In the genomic region with DNA sequence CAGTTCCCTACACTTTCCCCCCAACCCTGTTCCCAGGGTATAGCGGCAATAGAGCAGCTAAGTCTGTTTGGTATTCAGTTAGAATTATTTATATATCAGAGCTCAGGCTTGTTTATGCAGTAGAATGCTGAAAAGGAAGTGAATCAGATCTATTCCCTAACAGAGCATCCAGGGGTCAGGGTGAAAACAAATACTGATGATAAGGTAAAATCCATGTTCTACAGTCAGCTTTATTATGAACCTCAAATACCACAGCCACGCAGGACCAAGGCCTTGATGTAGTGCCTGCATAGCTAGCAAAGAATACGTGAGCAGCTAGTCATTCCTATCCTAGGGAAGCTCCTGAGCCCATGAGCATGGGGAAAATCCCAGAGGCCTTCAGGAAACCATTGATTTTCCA, we compare ENCODE assay signal across 1 cellular context.
A peak's percentile ranks its signal among the peaks of the same experiment; 100 is the strongest.
TF ChIP-seq lines count a peak whose summit lies in the region.

No MANE protein-coding gene starts in this region.

TF ChIP-seq in HepG2, 621 proteins besides CTCF, POLR2A, EP300 and RAD21 (continued from another document):
- TF ChIP-seq MAFK (conservative IDR thresholded peaks at IDR 0.05 in 1 of 2, IDR thresholded peaks at IDR 0.05 in 1 of 2; ENCODE audit: low read length in 2 of 2) (peak; percentile 27 to 37; a peak in 2 of 4 replicates), E2F5 (CRISPR knock-in tag; conservative IDR thresholded peaks at IDR 0.05) (no peak), ZNF501 (CRISPR knock-in tag; IDR thresholded peaks at IDR 0.05) (no peak), PPARG (CRISPR knock-in tag; conservative IDR thresholded peaks at IDR 0.05) (no peak), ZNF17 (CRISPR knock-in tag; IDR thresholded peaks at IDR 0.05) (no peak), NFE2L1 (CRISPR knock-in tag; IDR thresholded peaks at IDR 0.05; ENCODE audit: borderline replicate concordance) (no peak), SALL1 (CRISPR knock-in tag; IDR thresholded peaks at IDR 0.05) (0 out of 2 replicates have a peak, but pooled peaks have one; percentile 11), ZNF879 (CRISPR knock-in tag; IDR thresholded peaks at IDR 0.05) (no peak), ZKSCAN1 (IDR thresholded peaks at IDR 0.05; ENCODE audit: low read length) (no peak), MED1 (CRISPR knock-in tag; IDR thresholded peaks at IDR 0.05) (peak; percentile 35; the same call in 1 of the 2 replicates), KLF15 (CRISPR knock-in tag; IDR thresholded peaks at IDR 0.05; ENCODE audit: borderline replicate concordance) (no peak), HMGXB4 (CRISPR knock-in tag; IDR thresholded peaks at IDR 0.05; ENCODE audit: borderline replicate concordance in 1 of 2, low read depth in 1 of 2) (no peak), ZNF292 (CRISPR knock-in tag; IDR thresholded peaks at IDR 0.05; ENCODE audit: borderline replicate concordance, low read depth) (no peak), MXD1 (CRISPR knock-in tag; IDR thresholded peaks at IDR 0.05) (no peak)
- TF ChIP-seq, protein P1, sequence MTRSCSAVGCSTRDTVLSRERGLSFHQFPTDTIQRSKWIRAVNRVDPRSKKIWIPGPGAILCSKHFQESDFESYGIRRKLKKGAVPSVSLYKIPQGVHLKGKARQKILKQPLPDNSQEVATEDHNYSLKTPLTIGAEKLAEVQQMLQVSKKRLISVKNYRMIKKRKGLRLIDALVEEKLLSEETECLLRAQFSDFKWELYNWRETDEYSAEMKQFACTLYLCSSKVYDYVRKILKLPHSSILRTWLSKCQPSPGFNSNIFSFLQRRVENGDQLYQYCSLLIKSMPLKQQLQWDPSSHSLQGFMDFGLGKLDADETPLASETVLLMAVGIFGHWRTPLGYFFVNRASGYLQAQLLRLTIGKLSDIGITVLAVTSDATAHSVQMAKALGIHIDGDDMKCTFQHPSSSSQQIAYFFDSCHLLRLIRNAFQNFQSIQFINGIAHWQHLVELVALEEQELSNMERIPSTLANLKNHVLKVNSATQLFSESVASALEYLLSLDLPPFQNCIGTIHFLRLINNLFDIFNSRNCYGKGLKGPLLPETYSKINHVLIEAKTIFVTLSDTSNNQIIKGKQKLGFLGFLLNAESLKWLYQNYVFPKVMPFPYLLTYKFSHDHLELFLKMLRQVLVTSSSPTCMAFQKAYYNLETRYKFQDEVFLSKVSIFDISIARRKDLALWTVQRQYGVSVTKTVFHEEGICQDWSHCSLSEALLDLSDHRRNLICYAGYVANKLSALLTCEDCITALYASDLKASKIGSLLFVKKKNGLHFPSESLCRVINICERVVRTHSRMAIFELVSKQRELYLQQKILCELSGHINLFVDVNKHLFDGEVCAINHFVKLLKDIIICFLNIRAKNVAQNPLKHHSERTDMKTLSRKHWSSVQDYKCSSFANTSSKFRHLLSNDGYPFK (CRISPR knock-in tag; IDR thresholded peaks at IDR 0.05; ENCODE audit: borderline replicate concordance): no peak
- TF ChIP-seq, protein P2, sequence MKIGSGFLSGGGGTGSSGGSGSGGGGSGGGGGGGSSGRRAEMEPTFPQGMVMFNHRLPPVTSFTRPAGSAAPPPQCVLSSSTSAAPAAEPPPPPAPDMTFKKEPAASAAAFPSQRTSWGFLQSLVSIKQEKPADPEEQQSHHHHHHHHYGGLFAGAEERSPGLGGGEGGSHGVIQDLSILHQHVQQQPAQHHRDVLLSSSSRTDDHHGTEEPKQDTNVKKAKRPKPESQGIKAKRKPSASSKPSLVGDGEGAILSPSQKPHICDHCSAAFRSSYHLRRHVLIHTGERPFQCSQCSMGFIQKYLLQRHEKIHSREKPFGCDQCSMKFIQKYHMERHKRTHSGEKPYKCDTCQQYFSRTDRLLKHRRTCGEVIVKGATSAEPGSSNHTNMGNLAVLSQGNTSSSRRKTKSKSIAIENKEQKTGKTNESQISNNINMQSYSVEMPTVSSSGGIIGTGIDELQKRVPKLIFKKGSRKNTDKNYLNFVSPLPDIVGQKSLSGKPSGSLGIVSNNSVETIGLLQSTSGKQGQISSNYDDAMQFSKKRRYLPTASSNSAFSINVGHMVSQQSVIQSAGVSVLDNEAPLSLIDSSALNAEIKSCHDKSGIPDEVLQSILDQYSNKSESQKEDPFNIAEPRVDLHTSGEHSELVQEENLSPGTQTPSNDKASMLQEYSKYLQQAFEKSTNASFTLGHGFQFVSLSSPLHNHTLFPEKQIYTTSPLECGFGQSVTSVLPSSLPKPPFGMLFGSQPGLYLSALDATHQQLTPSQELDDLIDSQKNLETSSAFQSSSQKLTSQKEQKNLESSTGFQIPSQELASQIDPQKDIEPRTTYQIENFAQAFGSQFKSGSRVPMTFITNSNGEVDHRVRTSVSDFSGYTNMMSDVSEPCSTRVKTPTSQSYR (CRISPR knock-in tag; IDR thresholded peaks at IDR 0.05; ENCODE audit: borderline replicate concordance): no peak
